ENCODE assay signal across 27 cellular contexts in the genomic region with DNA sequence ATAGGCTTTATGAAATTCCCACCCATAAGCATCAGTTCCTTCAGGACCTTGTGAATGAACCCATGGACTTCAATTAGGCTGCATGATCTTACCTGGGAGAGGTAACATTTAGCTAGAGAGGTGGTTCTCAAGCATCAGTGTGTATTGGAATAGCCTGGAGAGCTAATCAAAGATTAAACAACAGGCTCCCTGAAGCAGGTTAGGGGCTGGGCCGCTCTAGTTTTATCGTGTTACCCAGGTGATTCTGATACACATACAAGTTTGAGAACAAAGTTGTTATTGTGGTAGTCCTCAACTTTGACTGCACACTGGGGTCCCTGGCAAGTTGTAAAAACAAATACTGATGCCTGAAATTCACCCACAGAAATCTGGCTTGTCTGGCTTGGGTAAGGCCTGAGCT. TPM values are rescaled to one million over a fixed set of nuclear protein-coding genes. Genes with fewer than 3 reads are reported as not detected.
"Had no signal": no experiment of that assay in that cellular context is flagged by ENCODE, and none has a peak within 500 bp of the region (broad histone marks: within the 10 kb centered on the region; RNA-seq: fewer than 3 reads in every experiment).

No MANE protein-coding gene starts in this region.

- FAIRE-seq: HTR-8/SVneo, K562, RCC 7860 had no signal

- DNase-seq: Kasumi-1; MV-4-11; NCI-H1048; NCI-H1105; NCI-H1436 treated with DMSO at 0.1 percent for 48 hours; NCI-H1694 treated with DMSO at 0.1 percent for 48 hours; NCI-H1930; NCI-H2081; NCI-H2107; NCI-H226; NCI-H446; NCI-H510A; NCI-H524 treated with DMSO at 0.1 percent for 48 hours; NCI-H69; NK-92 treated with Interleukin-12 subunit alpha and Interleukin-12 subunit beta, amount 100 ng/mL, for 24 hours; OCI-M1; Right ventricle myocardium superior; RPMI8226; SIG-M5 had no signal

- H3K36me3 Mint-ChIP-seq: IgD-negative memory B cell had no signal

- H3K4me2 ChIP-seq: KMS-11 had no signal

- H3K27ac ChIP-seq: HL-60, KMS-11, SJSA1, SK-N-MC had no signal

- H3K36me3 ChIP-seq: SJSA1 had no signal

- H3K27ac Mint-ChIP-seq: IgD-negative memory B cell had no signal

- H3K9me3 Mint-ChIP-seq: IgD-negative memory B cell had no signal

- H3K4me3 Mint-ChIP-seq: IgD-negative memory B cell had no signal

- H3K4me1 ChIP-seq: SJSA1 had no signal

- ATAC-seq: K562 had no signal

- H3K27me3 ChIP-seq: SJSA1 had no signal

- H3K9me3 ChIP-seq: SJSA1 had no signal

- H3K4me3 ChIP-seq: K562, SJSA1, SK-N-MC had no signal

RNA-seq across cellular contexts. Expression of a gene that starts 31.2 kb away (rescaled TPM):
- polyA plus RNA-seq: IgD-negative memory B cell had no signal
